8 cellular contexts compared by ENCODE assay signal in the genomic region with DNA sequence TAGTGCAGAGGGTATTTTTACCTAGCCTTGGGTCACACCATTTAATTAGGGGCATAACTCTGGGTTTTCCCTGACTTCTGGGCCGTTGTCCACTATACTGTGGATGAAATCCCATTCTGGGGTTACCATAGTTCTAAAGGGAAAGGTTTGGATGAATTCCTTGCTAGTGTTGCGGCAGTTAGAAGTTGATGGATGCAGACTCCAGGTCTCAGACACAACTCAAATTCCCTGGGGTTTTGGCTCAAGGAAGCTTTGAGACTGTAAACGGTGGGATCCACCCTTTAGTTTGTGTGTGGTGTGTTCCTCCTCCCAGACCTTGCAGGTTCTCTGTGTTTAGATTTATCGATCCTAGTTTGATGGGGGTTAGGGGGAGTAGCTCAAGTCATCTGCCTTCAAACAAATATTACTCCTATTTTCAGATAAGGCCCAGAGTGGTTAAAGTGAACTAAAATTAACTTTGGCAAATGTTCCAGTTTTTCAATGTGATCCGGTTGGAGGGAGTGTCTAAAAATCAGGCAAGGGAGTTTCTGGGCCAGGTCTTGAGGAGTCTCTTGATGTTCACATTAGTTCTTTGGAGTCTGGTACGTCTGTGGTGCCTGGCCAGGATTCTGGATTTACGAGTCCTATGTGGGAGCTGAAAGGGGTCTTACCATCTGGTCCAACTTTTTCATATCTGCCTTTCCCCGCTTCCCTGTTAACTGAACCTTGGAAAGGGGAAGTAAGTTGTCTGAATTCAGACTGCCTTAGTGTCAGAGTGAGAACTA. TPM values are rescaled to one million over a fixed set of nuclear protein-coding genes. Genes with fewer than 3 reads are reported as not detected.
DNase-seq lines count a peak whose midpoint lies in the region; ATAC-seq, FAIRE-seq and TF ChIP-seq lines count a peak whose summit lies in the region.

No MANE protein-coding gene starts in this region.

- H3K36me3 ChIP-seq in A673 (ENCODE audit: insufficient read depth, low read length, poor library complexity, severe bottlenecking) (no peaks in the 10 kb centered on the region), keratinocyte (ENCODE audit: control insufficient read depth in 2 of 2, extremely low read depth in 1 of 2, insufficient read depth in 2 of 2, low read length in 2 of 2) (peaks cover 4 to 8% of the 10 kb centered on the region in 2 experiments)

- no peak overlapping the region for H2AFZ ChIP-seq in keratinocyte (ENCODE audit: control insufficient read depth, low read length)

- H3K4me2 ChIP-seq in keratinocyte (ENCODE audit: control insufficient read depth, extremely low read depth, insufficient read depth, low read depth, low read length): peak overlapping the region; percentile 93

- H4K20me1 ChIP-seq in keratinocyte (ENCODE audit: control insufficient read depth, extremely low read depth, insufficient read depth, low read length): peaks cover 6% of the 10 kb centered on the region

- BruUV-seq in A673 (replicated peaks; lab: Mats Ljungman, UMichigan): TSS peak; percentile 58

- H3K4me3 ChIP-seq in A673 (ENCODE audit: low read depth, low read length, poor library complexity, severe bottlenecking) (peak overlapping the region; percentile 68), HFF-Myc (replicated peaks; ENCODE audit: low read depth, low read length) (peak overlapping the region; percentile 77), keratinocyte (ENCODE audit: control insufficient read depth in 2 of 3, extremely low read depth in 1 of 3, insufficient read depth in 2 of 3, low read depth in 1 of 3, low read length in 3 of 3) (peak overlapping the region; percentile 72 to 96 (median 94))

- CTCF ChIA-PET in A673 (lab: Charles Lee): no interaction called here

- H3K27ac ChIP-seq in A673 (ENCODE audit: low read depth, low read length, poor library complexity, severe bottlenecking) (peak overlapping the region; percentile 98), keratinocyte (ENCODE audit: control insufficient read depth, insufficient read depth, low read length) (peak overlapping the region; percentile 81), temporal lobe (ENCODE audit: low read depth, low read length) (peak overlapping the region; percentile 92)

- intact Hi-C loops in A673 (cut with micrococcal nuclease; ENCODE audit: unreplicated experiment): no loop called here
- intact Hi-C loops in activated T-helper 1 cell treated with anti-CD3 and anti-CD28 coated beads, Interleukin-12 subunit alpha, Interleukin-12 subunit beta, Interleukin-2, Interleukin-4 antibody, amounts not matched to agents 30 ng/mL and 10 ng/mL and 1 ng/mL, durations not matched to agents 14 hours and 24 hours and 36 hours (cut with micrococcal nuclease): loop anchor here (2.0 to 10.0 kb wide), 4 partner anchors 370 to 1960 kb away; a partner anchor contains a TSS

- no peak for ATAC-seq in GM21367 (IDR thresholded peaks at IDR 0.05; ENCODE audit: unreplicated experiment)

- peaks cover 69% of the 10 kb centered on the region for H3K79me2 ChIP-seq in keratinocyte (ENCODE audit: control insufficient read depth, insufficient read depth, low read length)

- TF ChIP-seq CTCF in A673 (conservative IDR thresholded peaks at IDR 0.05; ENCODE audit: low read depth, low read length) (no peak), HFF-Myc (IDR thresholded peaks at IDR 0.05; ENCODE audit: low read depth, low read length, missing control alignments) (no peak), keratinocyte (optimal IDR thresholded peaks at IDR 0.05 in 1 of 3, IDR thresholded peaks at IDR 0.05 in 1 of 3, conservative IDR thresholded peaks at IDR 0.05 in 1 of 3; ENCODE audit: extremely low read depth in 1 of 3, insufficient read depth in 2 of 3, low read length in 3 of 3) (no peak)

- peak overlapping the region; percentile 57 for H3K27ac Mint-ChIP-seq in activated T-helper 1 cell treated with anti-CD3 and anti-CD28 coated beads, Interleukin-12 subunit alpha, Interleukin-12 subunit beta, Interleukin-2, Interleukin-4 antibody, amounts not matched to agents 30 ng/mL and 10 ng/mL and 1 ng/mL, durations not matched to agents 14 hours and 24 hours and 36 hours

- dilution Hi-C loops in keratinocyte (cut with MboI; ENCODE audit: extremely low pct_ligation_motif_present, low sequenced_read_pairs): no loop called here

- H3K36me3 Mint-ChIP-seq in activated T-helper 1 cell treated with anti-CD3 and anti-CD28 coated beads, Interleukin-12 subunit alpha, Interleukin-12 subunit beta, Interleukin-2, Interleukin-4 antibody, amounts not matched to agents 30 ng/mL and 10 ng/mL and 1 ng/mL, durations not matched to agents 14 hours and 24 hours and 36 hours (ENCODE audit: low read depth): peaks cover 14% of the 10 kb centered on the region

- H3K9me3 Mint-ChIP-seq in activated T-helper 1 cell treated with anti-CD3 and anti-CD28 coated beads, Interleukin-12 subunit alpha, Interleukin-12 subunit beta, Interleukin-2, Interleukin-4 antibody, amounts not matched to agents 30 ng/mL and 10 ng/mL and 1 ng/mL, durations not matched to agents 14 hours and 24 hours and 36 hours: no peaks in the 10 kb centered on the region

- peaks cover 74% of the 10 kb centered on the region for H3K4me1 Mint-ChIP-seq in activated T-helper 1 cell treated with anti-CD3 and anti-CD28 coated beads, Interleukin-12 subunit alpha, Interleukin-12 subunit beta, Interleukin-2, Interleukin-4 antibody, amounts not matched to agents 30 ng/mL and 10 ng/mL and 1 ng/mL, durations not matched to agents 14 hours and 24 hours and 36 hours (ENCODE audit: low read depth)

- peak overlapping the region; percentile 95 for H3K4me3 Mint-ChIP-seq in activated T-helper 1 cell treated with anti-CD3 and anti-CD28 coated beads, Interleukin-12 subunit alpha, Interleukin-12 subunit beta, Interleukin-2, Interleukin-4 antibody, amounts not matched to agents 30 ng/mL and 10 ng/mL and 1 ng/mL, durations not matched to agents 14 hours and 24 hours and 36 hours

- POLR2A ChIA-PET in A673 (lab: Charles Lee; ENCODE audit: low non-redundant PET): no interaction called here

- H3K27me3 ChIP-seq in A673 (replicated peaks; ENCODE audit: insufficient read depth, low read depth, low read length, poor library complexity): no peaks in the 10 kb centered on the region
- no peaks in the 10 kb centered on the region for H3K27me3 ChIP-seq in keratinocyte (ENCODE audit: control insufficient read depth, extremely low read depth, insufficient read depth, low read length)

- peak overlapping the region; percentile 91 for H3K9ac ChIP-seq in keratinocyte (ENCODE audit: control insufficient read depth, extremely low read depth, insufficient read depth, low read length)

- DNase-seq in A673 (ENCODE audit: low spot score) (peak; percentile 37), HFF-Myc (ENCODE audit: extremely low read depth, low read depth) (no peak), keratinocyte (ENCODE audit: low read depth, low spot score) (no peak), hippocampal formation (lab: John Stamatoyannopoulos, UW) (no peak)
- DNase-seq in activated T-helper 1 cell treated with anti-CD3 and anti-CD28 coated beads, Interleukin-12 subunit alpha, Interleukin-12 subunit beta, Interleukin-2, Interleukin-4 antibody, amounts not matched to agents 30 ng/mL and 10 ng/mL and 1 ng/mL, durations not matched to agents 14 hours and 24 hours and 36 hours (ENCODE audit: low spot score): no peak
- DNase-seq in activated CD4-positive, alpha-beta T cell treated with anti-CD3 and anti-CD28 coated beads for 4 hours: no peak

- FAIRE-seq in keratinocyte (lab: Jason Lieb, UNC): no peak

- no peaks in the 10 kb centered on the region for H3K27me3 Mint-ChIP-seq in activated T-helper 1 cell treated with anti-CD3 and anti-CD28 coated beads, Interleukin-12 subunit alpha, Interleukin-12 subunit beta, Interleukin-2, Interleukin-4 antibody, amounts not matched to agents 30 ng/mL and 10 ng/mL and 1 ng/mL, durations not matched to agents 14 hours and 24 hours and 36 hours (ENCODE audit: insufficient read depth)

- H3K9me1 ChIP-seq in keratinocyte (ENCODE audit: control insufficient read depth, extremely low read depth, insufficient read depth, low read length): peaks cover 5% of the 10 kb centered on the region

- no peaks in the 10 kb centered on the region for H3K9me3 ChIP-seq in A673 (ENCODE audit: low read depth, low read length, poor library complexity, severe bottlenecking)
- no peaks in the 10 kb centered on the region for H3K9me3 ChIP-seq in keratinocyte (ENCODE audit: control insufficient read depth, low read depth, low read length)

- peaks cover 22% of the 10 kb centered on the region for H3K4me1 ChIP-seq in A673 (ENCODE audit: insufficient read depth, low read length, poor library complexity, severe bottlenecking)
- peaks cover 35% of the 10 kb centered on the region for H3K4me1 ChIP-seq in keratinocyte (ENCODE audit: control insufficient read depth, extremely low read depth, insufficient read depth, low read length)

RNA-seq across cellular contexts. Expression of a gene that starts 1.5 kb away (rescaled TPM):
- total RNA-seq in A673 (2021) (185 and 195 TPM in 2 replicates), temporal lobe (61.0 TPM)
- 147 TPM in 2 replicates for total RNA-seq in activated T-helper 1 cell treated with anti-CD3 and anti-CD28 coated beads, Interleukin-12 subunit alpha, Interleukin-12 subunit beta, Interleukin-2, Interleukin-4 antibody, amounts not matched to agents 30 ng/mL and 10 ng/mL and 1 ng/mL, durations not matched to agents 14 hours and 24 hours and 36 hours
- polyA plus RNA-seq in keratinocyte: 107 to 118 TPM (median 118 TPM) in 3 replicates
- 22.4 TPM for polyA plus RNA-seq in keratinocyte (2011; ENCODE audit: low read depth)
- 59.8 and 110 TPM in 2 replicates for polyA plus RNA-seq in keratinocyte (2011; cell fraction: cytosol; rRNA removed)
- polyA plus RNA-seq in keratinocyte (2011; cell fraction: nucleus; rRNA removed): 43.5 and 61.5 TPM in 2 replicates
- 56.7 and 163 TPM in 2 replicates for polyA plus RNA-seq in keratinocyte (2012; ENCODE audit: low replicate concordance)
- polyA minus RNA-seq in keratinocyte: 82.0 to 151 TPM (median 82.8 TPM) in 3 replicates
- polyA minus RNA-seq in keratinocyte (2011; cell fraction: cytosol; rRNA and poly(A)+ RNA removed): 134 TPM
- polyA minus RNA-seq in keratinocyte (2011; cell fraction: nucleus; rRNA and poly(A)+ RNA removed): 43.9 and 51.5 TPM in 2 replicates
